Comparison of ENCODE assay signal across 1 cellular context in genomic region chr16:2473999-2474876, GRCh38.
TF ChIP-seq lines count a peak whose summit lies in the region.

No MANE protein-coding gene starts in this region.

TF ChIP-seq in HepG2, 621 proteins besides CTCF, POLR2A, EP300 and RAD21 (continued from another document and continues in another):
- TF ChIP-seq, protein P1, sequence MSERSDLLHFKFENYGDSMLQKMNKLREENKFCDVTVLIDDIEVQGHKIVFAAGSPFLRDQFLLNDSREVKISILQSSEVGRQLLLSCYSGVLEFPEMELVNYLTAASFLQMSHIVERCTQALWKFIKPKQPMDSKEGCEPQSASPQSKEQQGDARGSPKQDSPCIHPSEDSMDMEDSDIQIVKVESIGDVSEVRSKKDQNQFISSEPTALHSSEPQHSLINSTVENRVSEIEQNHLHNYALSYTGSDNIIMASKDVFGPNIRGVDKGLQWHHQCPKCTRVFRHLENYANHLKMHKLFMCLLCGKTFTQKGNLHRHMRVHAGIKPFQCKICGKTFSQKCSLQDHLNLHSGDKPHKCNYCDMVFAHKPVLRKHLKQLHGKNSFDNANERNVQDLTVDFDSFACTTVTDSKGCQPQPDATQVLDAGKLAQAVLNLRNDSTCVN (CRISPR knock-in tag; IDR thresholded peaks at IDR 0.05; ENCODE audit: borderline replicate concordance): no peak
- TF ChIP-seq NFE2 (CRISPR knock-in tag; IDR thresholded peaks at IDR 0.05) (no peak), ZNF790 (CRISPR knock-in tag; IDR thresholded peaks at IDR 0.05; ENCODE audit: borderline replicate concordance) (no peak), CHCHD3 (CRISPR knock-in tag; IDR thresholded peaks at IDR 0.05) (no peak), IKZF1 (IDR thresholded peaks at IDR 0.05) (no peak), ZNF430 (CRISPR knock-in tag; IDR thresholded peaks at IDR 0.05) (no peak), RFXANK (CRISPR knock-in tag; IDR thresholded peaks at IDR 0.05) (no peak), PPARG (CRISPR knock-in tag; conservative IDR thresholded peaks at IDR 0.05) (no peak), PAF1 (CRISPR knock-in tag; IDR thresholded peaks at IDR 0.05) (no peak), IRF1 (CRISPR knock-in tag; IDR thresholded peaks at IDR 0.05; ENCODE audit: low read depth) (no peak), MIER3 (CRISPR knock-in tag; IDR thresholded peaks at IDR 0.05; ENCODE audit: borderline replicate concordance) (no peak), PAWR (CRISPR knock-in tag; IDR thresholded peaks at IDR 0.05; ENCODE audit: borderline replicate concordance) (no peak), LCORL (IDR thresholded peaks at IDR 0.05) (no peak), LCORL (CRISPR knock-in tag; IDR thresholded peaks at IDR 0.05) (no peak), ATF2 (CRISPR knock-in tag; IDR thresholded peaks at IDR 0.05) (no peak), ZNF781 (CRISPR knock-in tag; IDR thresholded peaks at IDR 0.05; ENCODE audit: borderline replicate concordance, not compliant biosample characterization) (no peak), RFX1 (IDR thresholded peaks at IDR 0.05) (no peak), NCOA2 (CRISPR knock-in tag; IDR thresholded peaks at IDR 0.05) (no peak), KAT2B (IDR thresholded peaks at IDR 0.05; ENCODE audit: borderline replicate concordance, low read depth, low read length) (no peak), FOXA3 (CRISPR knock-in tag; IDR thresholded peaks at IDR 0.05) (no peak), SKI (IDR thresholded peaks at IDR 0.05; ENCODE audit: partially characterized antibody) (no peak), HNF4A (CRISPR knock-in tag; IDR thresholded peaks at IDR 0.05) (no peak), STAT5B (CRISPR knock-in tag; IDR thresholded peaks at IDR 0.05) (no peak), GABPB1 (CRISPR knock-in tag; IDR thresholded peaks at IDR 0.05) (no peak; the same call in 1 of the 2 replicates), ZNF75D (CRISPR knock-in tag; IDR thresholded peaks at IDR 0.05; ENCODE audit: borderline replicate concordance) (no peak), ETV6 (CRISPR knock-in tag; conservative IDR thresholded peaks at IDR 0.05) (no peak; the same call in 1 of the 2 replicates), ZKSCAN8 (CRISPR knock-in tag; IDR thresholded peaks at IDR 0.05; ENCODE audit: borderline replicate concordance) (no peak), SOX5 (CRISPR knock-in tag; IDR thresholded peaks at IDR 0.05; ENCODE audit: borderline replicate concordance) (no peak), ZIK1 (CRISPR knock-in tag; IDR thresholded peaks at IDR 0.05; ENCODE audit: borderline replicate concordance, low read depth) (0 out of 2 replicates have a peak, but pooled peaks have one; percentile 27), SP4 (CRISPR knock-in tag; IDR thresholded peaks at IDR 0.05) (no peak), ZSCAN20 (CRISPR knock-in tag; IDR thresholded peaks at IDR 0.05; ENCODE audit: borderline replicate concordance) (no peak; the same call in 1 of the 2 replicates), RCOR2 (CRISPR knock-in tag; IDR thresholded peaks at IDR 0.05) (no peak), ZNF414 (CRISPR knock-in tag; IDR thresholded peaks at IDR 0.05) (no peak), PRPF4 (IDR thresholded peaks at IDR 0.05; ENCODE audit: low read depth, low read length, poor library complexity, severe bottlenecking) (no peak), HIC2 (CRISPR knock-in tag; IDR thresholded peaks at IDR 0.05; ENCODE audit: low read depth) (peak; percentile 23; the same call in 1 of the 2 replicates), ZNF280D (CRISPR knock-in tag; IDR thresholded peaks at IDR 0.05) (no peak), ZSCAN9 (CRISPR knock-in tag; IDR thresholded peaks at IDR 0.05; ENCODE audit: borderline replicate concordance) (no peak), ZNF570 (CRISPR knock-in tag; IDR thresholded peaks at IDR 0.05; ENCODE audit: borderline replicate concordance) (no peak), ZNF350 (CRISPR knock-in tag; IDR thresholded peaks at IDR 0.05; ENCODE audit: borderline replicate concordance, low read depth) (no peak), ZNF891 (CRISPR knock-in tag; IDR thresholded peaks at IDR 0.05) (no peak; the same call in 1 of the 2 replicates)
- TF ChIP-seq, protein P2, sequence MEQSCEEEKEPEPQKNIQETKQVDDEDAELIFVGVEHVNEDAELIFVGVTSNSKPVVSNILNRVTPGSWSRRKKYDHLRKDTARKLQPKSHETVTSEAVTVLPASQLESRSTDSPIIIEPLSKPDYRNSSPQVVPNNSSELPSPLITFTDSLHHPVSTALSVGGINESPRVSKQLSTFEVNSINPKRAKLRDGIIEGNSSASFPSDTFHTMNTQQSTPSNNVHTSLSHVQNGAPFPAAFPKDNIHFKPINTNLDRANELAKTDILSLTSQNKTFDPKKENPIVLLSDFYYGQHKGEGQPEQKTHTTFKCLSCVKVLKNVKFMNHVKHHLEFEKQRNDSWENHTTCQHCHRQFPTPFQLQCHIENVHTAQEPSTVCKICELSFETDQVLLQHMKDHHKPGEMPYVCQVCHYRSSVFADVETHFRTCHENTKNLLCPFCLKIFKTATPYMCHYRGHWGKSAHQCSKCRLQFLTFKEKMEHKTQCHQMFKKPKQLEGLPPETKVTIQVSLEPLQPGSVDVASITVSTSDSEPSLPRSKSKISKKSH (CRISPR knock-in tag; IDR thresholded peaks at IDR 0.05; ENCODE audit: borderline replicate concordance): no peak
- TF ChIP-seq, protein P3, sequence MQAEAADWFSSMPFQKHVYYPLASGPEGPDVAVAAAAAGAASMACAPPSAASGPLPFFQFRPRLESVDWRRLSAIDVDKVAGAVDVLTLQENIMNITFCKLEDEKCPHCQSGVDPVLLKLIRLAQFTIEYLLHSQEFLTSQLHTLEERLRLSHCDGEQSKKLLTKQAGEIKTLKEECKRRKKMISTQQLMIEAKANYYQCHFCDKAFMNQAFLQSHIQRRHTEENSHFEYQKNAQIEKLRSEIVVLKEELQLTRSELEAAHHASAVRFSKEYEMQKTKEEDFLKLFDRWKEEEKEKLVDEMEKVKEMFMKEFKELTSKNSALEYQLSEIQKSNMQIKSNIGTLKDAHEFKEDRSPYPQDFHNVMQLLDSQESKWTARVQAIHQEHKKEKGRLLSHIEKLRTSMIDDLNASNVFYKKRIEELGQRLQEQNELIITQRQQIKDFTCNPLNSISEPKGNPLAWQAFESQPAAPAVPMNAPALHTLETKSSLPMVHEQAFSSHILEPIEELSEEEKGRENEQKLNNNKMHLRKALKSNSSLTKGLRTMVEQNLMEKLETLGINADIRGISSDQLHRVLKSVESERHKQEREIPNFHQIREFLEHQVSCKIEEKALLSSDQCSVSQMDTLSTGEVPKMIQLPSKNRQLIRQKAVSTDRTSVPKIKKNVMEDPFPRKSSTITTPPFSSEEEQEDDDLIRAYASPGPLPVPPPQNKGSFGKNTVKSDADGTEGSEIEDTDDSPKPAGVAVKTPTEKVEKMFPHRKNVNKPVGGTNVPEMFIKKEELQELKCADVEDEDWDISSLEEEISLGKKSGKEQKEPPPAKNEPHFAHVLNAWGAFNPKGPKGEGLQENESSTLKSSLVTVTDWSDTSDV (CRISPR knock-in tag; IDR thresholded peaks at IDR 0.05): no peak
- TF ChIP-seq, protein P4, sequence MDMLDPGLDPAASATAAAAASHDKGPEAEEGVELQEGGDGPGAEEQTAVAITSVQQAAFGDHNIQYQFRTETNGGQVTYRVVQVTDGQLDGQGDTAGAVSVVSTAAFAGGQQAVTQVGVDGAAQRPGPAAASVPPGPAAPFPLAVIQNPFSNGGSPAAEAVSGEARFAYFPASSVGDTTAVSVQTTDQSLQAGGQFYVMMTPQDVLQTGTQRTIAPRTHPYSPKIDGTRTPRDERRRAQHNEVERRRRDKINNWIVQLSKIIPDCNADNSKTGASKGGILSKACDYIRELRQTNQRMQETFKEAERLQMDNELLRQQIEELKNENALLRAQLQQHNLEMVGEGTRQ (IDR thresholded peaks at IDR 0.05; ENCODE audit: low read depth, low read length): no peak
- TF ChIP-seq, protein P4 (CRISPR knock-in tag; IDR thresholded peaks at IDR 0.05; ENCODE audit: borderline replicate concordance): no peak
- TF ChIP-seq, protein P5, sequence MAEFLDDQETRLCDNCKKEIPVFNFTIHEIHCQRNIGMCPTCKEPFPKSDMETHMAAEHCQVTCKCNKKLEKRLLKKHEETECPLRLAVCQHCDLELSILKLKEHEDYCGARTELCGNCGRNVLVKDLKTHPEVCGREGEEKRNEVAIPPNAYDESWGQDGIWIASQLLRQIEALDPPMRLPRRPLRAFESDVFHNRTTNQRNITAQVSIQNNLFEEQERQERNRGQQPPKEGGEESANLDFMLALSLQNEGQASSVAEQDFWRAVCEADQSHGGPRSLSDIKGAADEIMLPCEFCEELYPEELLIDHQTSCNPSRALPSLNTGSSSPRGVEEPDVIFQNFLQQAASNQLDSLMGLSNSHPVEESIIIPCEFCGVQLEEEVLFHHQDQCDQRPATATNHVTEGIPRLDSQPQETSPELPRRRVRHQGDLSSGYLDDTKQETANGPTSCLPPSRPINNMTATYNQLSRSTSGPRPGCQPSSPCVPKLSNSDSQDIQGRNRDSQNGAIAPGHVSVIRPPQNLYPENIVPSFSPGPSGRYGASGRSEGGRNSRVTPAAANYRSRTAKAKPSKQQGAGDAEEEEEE (CRISPR knock-in tag; IDR thresholded peaks at IDR 0.05; ENCODE audit: borderline replicate concordance): no peak
- TF ChIP-seq, protein P6, sequence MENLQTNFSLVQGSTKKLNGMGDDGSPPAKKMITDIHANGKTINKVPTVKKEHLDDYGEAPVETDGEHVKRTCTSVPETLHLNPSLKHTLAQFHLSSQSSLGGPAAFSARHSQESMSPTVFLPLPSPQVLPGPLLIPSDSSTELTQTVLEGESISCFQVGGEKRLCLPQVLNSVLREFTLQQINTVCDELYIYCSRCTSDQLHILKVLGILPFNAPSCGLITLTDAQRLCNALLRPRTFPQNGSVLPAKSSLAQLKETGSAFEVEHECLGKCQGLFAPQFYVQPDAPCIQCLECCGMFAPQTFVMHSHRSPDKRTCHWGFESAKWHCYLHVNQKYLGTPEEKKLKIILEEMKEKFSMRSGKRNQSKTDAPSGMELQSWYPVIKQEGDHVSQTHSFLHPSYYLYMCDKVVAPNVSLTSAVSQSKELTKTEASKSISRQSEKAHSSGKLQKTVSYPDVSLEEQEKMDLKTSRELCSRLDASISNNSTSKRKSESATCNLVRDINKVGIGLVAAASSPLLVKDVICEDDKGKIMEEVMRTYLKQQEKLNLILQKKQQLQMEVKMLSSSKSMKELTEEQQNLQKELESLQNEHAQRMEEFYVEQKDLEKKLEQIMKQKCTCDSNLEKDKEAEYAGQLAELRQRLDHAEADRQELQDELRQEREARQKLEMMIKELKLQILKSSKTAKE (CRISPR knock-in tag; IDR thresholded peaks at IDR 0.05; ENCODE audit: borderline replicate concordance): no peak
